1 cellular context compared by ENCODE assay signal in genomic region chr1:160207118-160207650, GRCh38.
TF ChIP-seq lines count a peak whose summit lies in the region.

No MANE protein-coding gene starts in this region.

TF ChIP-seq in IMR-90, 13 proteins besides CTCF, POLR2A, EP300 and RAD21 (continued from another document):
- no peak for TF ChIP-seq ELK1 (IDR thresholded peaks at IDR 0.05; ENCODE audit: borderline replicate concordance, low read depth, low read length)
- TF ChIP-seq CEBPB (IDR thresholded peaks at IDR 0.05; ENCODE audit: low read depth, low read length), result no peak
- TF ChIP-seq BHLHE40 (IDR thresholded peaks at IDR 0.05; ENCODE audit: low read depth, low read length), result no peak
- no peak for TF ChIP-seq MXI1 (IDR thresholded peaks at IDR 0.05; ENCODE audit: borderline replicate concordance, low read depth, low read length)
- no peak for TF ChIP-seq FOS (IDR thresholded peaks at IDR 0.05; ENCODE audit: low read depth, low read length)
- TF ChIP-seq NFE2L2 (IDR thresholded peaks at IDR 0.05; ENCODE audit: low read depth, low read length), result no peak
